7 cellular contexts compared by ENCODE assay signal in genomic region chr9:100472725-100473261, GRCh38. TPM values are rescaled to one million over a fixed set of nuclear protein-coding genes. Genes with fewer than 3 reads are reported as not detected.
DNase-seq lines count a peak whose midpoint lies in the region; ATAC-seq and TF ChIP-seq lines count a peak whose summit lies in the region.

Gene TMEFF1, plus strand, starts transcription at chr9:100473149. Its CDS starts 396 bp downstream, at chr9:100473545.

- peak within 1 kb of the TSS; percentile 38 to 50 for H3K4me3 ChIP-seq in uterus

- H3K4me1 ChIP-seq in foreskin keratinocyte: no peaks in the 10 kb centered on the region
- no peaks in the 10 kb centered on the region for H3K4me1 ChIP-seq in uterus

- no peaks in the 10 kb centered on the region for H3K36me3 Mint-ChIP-seq in activated T-helper 17 cell treated with anti-CD3 and anti-CD28 coated beads, Interleukin-2, amount 50 U/mL, for 72 hours (ENCODE audit: low read depth)

- intact Hi-C loops in uterus (cut with DNase I; ENCODE audit: low total_unique reads): no loop called here

- in situ Hi-C loops in GM13977 (cut with MboI; ENCODE audit: low pct_unique_long_range_greater_than_20kb, low sequenced_read_pairs, unreplicated experiment): no loop called here

- no peak for TF ChIP-seq POLR2A in uterus (IDR thresholded peaks at IDR 0.05)

- peak within 1 kb of the TSS; percentile 52 for H3K4me3 Mint-ChIP-seq in activated T-helper 17 cell treated with anti-CD3 and anti-CD28 coated beads, Interleukin-2, amount 50 U/mL, for 72 hours

- DNase-seq in GM13977 (ENCODE audit: low spot score) (peak; percentile 86), NCI-H748 treated with DMSO at 0.1 percent for 48 hours (lab: John Stamatoyannopoulos, UW) (peak; percentile 48), foreskin keratinocyte (no peak), nucleus accumbens (lab: John Stamatoyannopoulos, UW) (peak in 49 of 56 donors; percentile 8 to 88 (median 60)), uterus (no peak)

- peaks cover 5% of the 10 kb centered on the region for H3K4me1 Mint-ChIP-seq in activated T-helper 17 cell treated with anti-CD3 and anti-CD28 coated beads, Interleukin-2, amount 50 U/mL, for 72 hours

- H3K27ac ChIP-seq in foreskin keratinocyte: no peak within 1 kb of the TSS
- no peak within 1 kb of the TSS for H3K27ac ChIP-seq in uterus

- peaks cover 28% of the 10 kb centered on the region for H3K27me3 Mint-ChIP-seq in activated T-helper 17 cell treated with anti-CD3 and anti-CD28 coated beads, Interleukin-2, amount 50 U/mL, for 72 hours

- H3K36me3 ChIP-seq in uterus: no peaks in the 10 kb centered on the region

- no peaks in the 10 kb centered on the region for H3K9me3 ChIP-seq in uterus

- no peak within 1 kb of the TSS for H3K27ac Mint-ChIP-seq in activated T-helper 17 cell treated with anti-CD3 and anti-CD28 coated beads, Interleukin-2, amount 50 U/mL, for 72 hours

- TF ChIP-seq CTCF in GM13977 (IDR thresholded peaks at IDR 0.05; ENCODE audit: extremely low read depth, insufficient read depth, missing control alignments) (no peak), foreskin keratinocyte (conservative IDR thresholded peaks at IDR 0.05) (peak; percentile 4), uterus (IDR thresholded peaks at IDR 0.05) (peak in 2 of 4 experiments; percentile 21 to 25)

- ATAC-seq in HG02884 (IDR thresholded peaks at IDR 0.05; ENCODE audit: unreplicated experiment) (peak; percentile 44), foreskin keratinocyte (peak; percentile 52)
- ATAC-seq in activated T-helper 17 cell treated with anti-CD3 and anti-CD28 coated beads, Interleukin-2, amount 50 U/mL, for 72 hours (replicated peaks): peak; percentile 66

- H3K9me3 Mint-ChIP-seq in activated T-helper 17 cell treated with anti-CD3 and anti-CD28 coated beads, Interleukin-2, amount 50 U/mL, for 72 hours: no peaks in the 10 kb centered on the region

- H3K27me3 ChIP-seq in foreskin keratinocyte (no peaks in the 10 kb centered on the region), uterus (no peaks in the 10 kb centered on the region)

RNA-seq across cellular contexts. Expression of gene TMEFF1, which starts in this region (rescaled TPM):
- under 1 TPM in 1 of 2 donors, not detected in 1; 0.37 TPM for total RNA-seq in activated T-helper 17 cell treated with anti-CD3 and anti-CD28 coated beads, Interleukin-2, amount 50 U/mL, for 72 hours
- 0.46 and 0.54 TPM in 2 replicates for total RNA-seq in foreskin keratinocyte
- 0.07 and 0.16 TPM in 2 replicates for polyA plus RNA-seq in foreskin keratinocyte
- 1 to 10 TPM in 1 of 4 donors, not detected in 3; 8.4 TPM for total RNA-seq in uterus

Comparison
In these comparisons a context has a peak if more than half of its experiments do, and no peak if none do; other contexts are left out.
1. Peak in ATAC-seq in activated T-helper 17 cell treated with anti-CD3 and anti-CD28 coated beads, Interleukin-2, amount 50 U/mL, for 72 hours; RNA of the gene not detected or under 1 TPM.
2. Peak in ATAC-seq in foreskin keratinocyte; RNA of the gene not detected or under 1 TPM.
3. DNase-seq: peak in GM13977 (single experiment), NCI-H748 treated with DMSO at 0.1 percent for 48 hours (single experiment) and nucleus accumbens (49 of 56); none in foreskin keratinocyte (0 of 2) and uterus (0 of 2).
4. Peak in every context shown above with its lines, with median percentiles within 50 percentile points of each other: ATAC-seq.